Comparison of ENCODE assay signal across 35 cellular contexts in the genomic region with DNA sequence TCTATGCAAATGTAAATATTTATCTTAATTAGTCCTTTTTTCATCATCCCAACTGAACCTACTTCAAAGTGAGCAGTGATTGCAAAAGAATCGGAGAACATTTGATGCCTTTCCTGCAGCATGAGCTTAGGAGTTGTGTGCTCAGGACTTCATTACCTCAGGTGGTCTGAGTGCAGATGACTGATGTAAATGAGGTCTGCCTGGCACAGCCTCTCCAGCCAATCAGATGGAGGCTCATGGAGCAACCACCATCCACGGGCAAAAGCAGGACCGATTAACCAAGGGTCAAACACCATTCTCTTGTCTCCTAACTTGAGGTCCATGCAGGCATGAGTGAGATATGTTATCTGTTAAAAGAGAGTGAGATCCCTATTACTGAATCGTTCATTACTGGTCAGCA.
"Had no signal": no experiment of that assay in that cellular context is flagged by ENCODE, and none has a peak within 500 bp of the region (broad histone marks: within the 10 kb centered on the region; RNA-seq: fewer than 3 reads in every experiment).

No MANE protein-coding gene starts in this region.

- H3K27ac ChIP-seq: body of pancreas, epithelial cell of prostate, heart right ventricle, left lung, lower lobe of right lung, parathyroid adenoma, psoas muscle, sigmoid colon, upper lobe of left lung, VCaP had no signal

- ATAC-seq: activated CD4-positive, CD25-positive, alpha-beta regulatory T cell treated with anti-CD3 and anti-CD28 coated beads, Interleukin-2, amount 50 U/mL, for 24 hours; body of pancreas; heart right ventricle; left lung; lower lobe of right lung; naive thymus-derived CD8-positive, alpha-beta T cell; psoas muscle; stimulated activated memory B cell treated with anti-CD40 and anti-IgM and Interleukin-4, amounts not matched to agents 10 μg/mL and 1 μg/mL and 100 μg/mL, for 72 hours; stimulated activated naive CD8-positive, alpha-beta T cell treated with anti-CD3 and anti-CD28 coated beads, Interleukin-15, amount 100 ng/mL, for 72 hours had no signal

- H3K4me3 ChIP-seq: body of pancreas, esophagus squamous epithelium, heart right ventricle, left lung, lower lobe of right lung, psoas muscle, sigmoid colon, thyroid gland, upper lobe of left lung had no signal

- H3K79me2 ChIP-seq: parathyroid adenoma had no signal

- DNase-seq: activated CD4-positive, alpha-beta T cell treated with anti-CD3 and anti-CD28 coated beads for 48 hours; activated CD4-positive, alpha-beta T cell treated with anti-CD3 and anti-CD28 coated beads, Interleukin-2, amount 50 U/mL, for 48 hours; activated CD8-positive, alpha-beta memory T cell treated with anti-CD3 and anti-CD28 coated beads for 24 hours; activated CD8-positive, alpha-beta memory T cell treated with anti-CD3 and anti-CD28 coated beads, Interleukin-2, amount 50 U/mL, for 4 hours; activated effector memory CD4-positive, alpha-beta T cell treated with Interleukin-2 at 50 U/mL for 16 hours; activated naive CD4-positive, alpha-beta T cell treated with Interleukin-2 at 50 U/mL for 16 hours; activated T-cell treated with anti-CD3 and anti-CD28 coated beads, Interleukin-2, amount 50 U/mL, for 24 hours; anterior cingulate cortex; body of pancreas; effector CD8-positive, alpha-beta T cell; esophagus squamous epithelium; foreskin melanocyte; heart right ventricle; left lung; lower lobe of right lung; mesenchymal stem cell; naive thymus-derived CD8-positive, alpha-beta T cell; occipital lobe; psoas muscle; sigmoid colon; small intestine; stimulated activated CD4-positive, alpha-beta T cell treated with anti-CD3 and anti-CD28 coated beads, Interleukin-4, amount 100 ng/mL, for 24 hours; stimulated activated CD8-positive, alpha-beta memory T cell treated with anti-CD3 and anti-CD28 coated beads, Interleukin-4, amount 100 ng/mL, for 48 hours; stimulated activated naive CD8-positive, alpha-beta T cell treated with anti-CD3 and anti-CD28 coated beads, Interleukin-15, amount 100 ng/mL, for 72 hours; substantia nigra; T-helper 9 cell; thyroid gland; upper lobe of left lung had no signal

- H3K4me1 ChIP-seq: body of pancreas, lower lobe of right lung, parathyroid adenoma, psoas muscle, upper lobe of left lung had no signal

- H3K9me3 Mint-ChIP-seq: activated T-cell treated with anti-CD3 and anti-CD28 coated beads, Interleukin-2, amount 50 U/mL, for 24 hours; naive thymus-derived CD8-positive, alpha-beta T cell; neural crest cell; stimulated activated memory B cell treated with anti-CD40 and anti-IgM and Interleukin-4, amounts not matched to agents 10 μg/mL and 1 μg/mL and 100 μg/mL, for 72 hours; stimulated activated naive CD8-positive, alpha-beta T cell treated with anti-CD3 and anti-CD28 coated beads, Interleukin-15, amount 100 ng/mL, for 72 hours had no signal

- H3K27me3 ChIP-seq: body of pancreas, esophagus squamous epithelium, heart right ventricle, left lung, sigmoid colon, thyroid gland, upper lobe of left lung had no signal

- H3K27ac Mint-ChIP-seq: activated naive CD8-positive, alpha-beta T cell; activated T-cell treated with anti-CD3 and anti-CD28 coated beads, Interleukin-2, amount 50 U/mL, for 24 hours; naive thymus-derived CD8-positive, alpha-beta T cell; stimulated activated memory B cell treated with anti-CD40 and anti-IgM and Interleukin-4, amounts not matched to agents 10 μg/mL and 1 μg/mL and 100 μg/mL, for 72 hours; stimulated activated naive CD8-positive, alpha-beta T cell treated with anti-CD3 and anti-CD28 coated beads, Interleukin-15, amount 100 ng/mL, for 72 hours had no signal

- H2AFZ ChIP-seq: parathyroid adenoma had no signal

- H3K9me3 ChIP-seq: body of pancreas, esophagus squamous epithelium, heart right ventricle, left lung, lower lobe of right lung, psoas muscle, sigmoid colon, thyroid gland, upper lobe of left lung had no signal

- H3K4me3 Mint-ChIP-seq: activated naive CD8-positive, alpha-beta T cell; activated T-cell treated with anti-CD3 and anti-CD28 coated beads, Interleukin-2, amount 50 U/mL, for 24 hours; naive thymus-derived CD8-positive, alpha-beta T cell; neural crest cell; stimulated activated memory B cell treated with anti-CD40 and anti-IgM and Interleukin-4, amounts not matched to agents 10 μg/mL and 1 μg/mL and 100 μg/mL, for 72 hours; stimulated activated naive CD8-positive, alpha-beta T cell treated with anti-CD3 and anti-CD28 coated beads, Interleukin-15, amount 100 ng/mL, for 72 hours had no signal

- H3K9ac ChIP-seq: parathyroid adenoma had no signal

- H3K27me3 Mint-ChIP-seq: activated naive CD8-positive, alpha-beta T cell; activated T-cell treated with anti-CD3 and anti-CD28 coated beads, Interleukin-2, amount 50 U/mL, for 24 hours; naive thymus-derived CD8-positive, alpha-beta T cell; stimulated activated memory B cell treated with anti-CD40 and anti-IgM and Interleukin-4, amounts not matched to agents 10 μg/mL and 1 μg/mL and 100 μg/mL, for 72 hours; stimulated activated naive CD8-positive, alpha-beta T cell treated with anti-CD3 and anti-CD28 coated beads, Interleukin-15, amount 100 ng/mL, for 72 hours had no signal

- H3K4me1 Mint-ChIP-seq: neural crest cell had no signal
